ENCODE assay signal across 1 cellular context in genomic region chr14:32028599-32028998, GRCh38.
TF ChIP-seq lines count a peak whose summit lies in the region.

No MANE protein-coding gene starts in this region.

TF ChIP-seq in A549, 52 proteins besides CTCF, POLR2A, EP300 and RAD21:
- TF ChIP-seq, protein P1, sequence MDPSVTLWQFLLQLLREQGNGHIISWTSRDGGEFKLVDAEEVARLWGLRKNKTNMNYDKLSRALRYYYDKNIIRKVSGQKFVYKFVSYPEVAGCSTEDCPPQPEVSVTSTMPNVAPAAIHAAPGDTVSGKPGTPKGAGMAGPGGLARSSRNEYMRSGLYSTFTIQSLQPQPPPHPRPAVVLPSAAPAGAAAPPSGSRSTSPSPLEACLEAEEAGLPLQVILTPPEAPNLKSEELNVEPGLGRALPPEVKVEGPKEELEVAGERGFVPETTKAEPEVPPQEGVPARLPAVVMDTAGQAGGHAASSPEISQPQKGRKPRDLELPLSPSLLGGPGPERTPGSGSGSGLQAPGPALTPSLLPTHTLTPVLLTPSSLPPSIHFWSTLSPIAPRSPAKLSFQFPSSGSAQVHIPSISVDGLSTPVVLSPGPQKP (IDR thresholded peaks at IDR 0.05; ENCODE audit: low read depth, low read length) = no peak
- TF ChIP-seq MAZ (IDR thresholded peaks at IDR 0.05; ENCODE audit: borderline replicate concordance, low read depth, low read length) = no peak
- TF ChIP-seq HOXB5 (CRISPR knock-in tag; IDR thresholded peaks at IDR 0.05) = no peak
- no peak for TF ChIP-seq BHLHE40 (IDR thresholded peaks at IDR 0.05; ENCODE audit: low read depth, low read length)
- no peak for TF ChIP-seq KDM1A (IDR thresholded peaks at IDR 0.05; ENCODE audit: low read depth)
- no peak for TF ChIP-seq ZNF302 (CRISPR knock-in tag; IDR thresholded peaks at IDR 0.05)
- TF ChIP-seq POLR2AphosphoS2 (conservative IDR thresholded peaks at IDR 0.05; ENCODE audit: low read length) = no peak
- TF ChIP-seq RFX5 (IDR thresholded peaks at IDR 0.05) = no peak
- no peak for TF ChIP-seq PHF8 (IDR thresholded peaks at IDR 0.05; ENCODE audit: borderline replicate concordance, low read depth)
- TF ChIP-seq, protein P2, sequence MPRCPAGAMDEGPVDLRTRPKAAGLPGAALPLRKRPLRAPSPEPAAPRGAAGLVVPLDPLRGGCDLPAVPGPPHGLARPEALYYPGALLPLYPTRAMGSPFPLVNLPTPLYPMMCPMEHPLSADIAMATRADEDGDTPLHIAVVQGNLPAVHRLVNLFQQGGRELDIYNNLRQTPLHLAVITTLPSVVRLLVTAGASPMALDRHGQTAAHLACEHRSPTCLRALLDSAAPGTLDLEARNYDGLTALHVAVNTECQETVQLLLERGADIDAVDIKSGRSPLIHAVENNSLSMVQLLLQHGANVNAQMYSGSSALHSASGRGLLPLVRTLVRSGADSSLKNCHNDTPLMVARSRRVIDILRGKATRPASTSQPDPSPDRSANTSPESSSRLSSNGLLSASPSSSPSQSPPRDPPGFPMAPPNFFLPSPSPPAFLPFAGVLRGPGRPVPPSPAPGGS (IDR thresholded peaks at IDR 0.05) = no peak
- TF ChIP-seq SMC3 (IDR thresholded peaks at IDR 0.05) = no peak
TF ChIP-seq in A549: peak in this region for 0.
